Comparison of ENCODE assay signal across 13 cellular contexts in the genomic region with DNA sequence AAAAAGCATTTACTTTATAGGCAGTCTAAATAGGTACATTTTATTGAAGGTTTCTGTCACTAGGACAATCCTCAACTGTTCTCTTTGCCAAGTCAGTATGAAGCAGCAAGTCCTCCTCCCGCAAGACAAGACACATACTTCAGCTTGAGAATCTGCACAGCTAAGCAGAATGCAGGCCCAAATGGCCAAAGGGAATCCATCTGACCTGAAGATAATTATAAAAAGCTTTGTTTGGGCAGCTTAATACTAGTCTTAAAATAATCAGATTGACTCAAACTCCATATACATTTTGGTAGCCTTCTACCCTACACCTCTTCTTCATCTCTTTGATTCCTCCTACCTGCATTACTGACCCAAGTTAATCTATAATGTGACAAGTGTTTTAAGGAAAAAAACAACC. TPM values are rescaled to one million over a fixed set of nuclear protein-coding genes. Genes with fewer than 3 reads are reported as not detected.
DNase-seq lines count a peak whose midpoint lies in the region; ATAC-seq and TF ChIP-seq lines count a peak whose summit lies in the region.
"Had no signal": no experiment of that assay in that cellular context is flagged by ENCODE, and none has a peak within 500 bp of the region (broad histone marks: within the 10 kb centered on the region; RNA-seq: fewer than 3 reads in every experiment).

No MANE protein-coding gene starts in this region.

- H3K9me3 Mint-ChIP-seq in natural killer cell treated with Interleukin-12 subunit alpha and Interleukin-12 subunit beta and Interleukin-15 and Interleukin-18, amount 100 ng/mL, for 72 hours = no peaks in the 10 kb centered on the region
- H3K9me3 Mint-ChIP-seq: H9 had no signal

- TF ChIP-seq CTCF in DND-41 (IDR thresholded peaks at IDR 0.05; ENCODE audit: borderline replicate concordance, extremely low read depth, low read length, poor library complexity, severe bottlenecking) = no peak

- peaks cover 9% of the 10 kb centered on the region for H3K36me3 Mint-ChIP-seq in natural killer cell treated with Interleukin-12 subunit alpha and Interleukin-12 subunit beta and Interleukin-15 and Interleukin-18, amount 100 ng/mL, for 72 hours

- H4K20me1 ChIP-seq in BLaER1 (no peaks in the 10 kb centered on the region), DND-41 (ENCODE audit: insufficient read depth, low read length) (no peaks in the 10 kb centered on the region)

- H3K4me3 ChIP-seq in BLaER1 (no peak overlapping the region), DND-41 (ENCODE audit: low read depth in 1 of 2, low read length in 2 of 2) (no peak overlapping the region)

- H3K27ac ChIP-seq in BLaER1 (no peak overlapping the region), DND-41 (ENCODE audit: low read length) (no peak overlapping the region), angular gyrus (ENCODE audit: low read depth, low read length) (peak overlapping the region; percentile 70)
- H3K27ac ChIP-seq: gastroesophageal sphincter had no signal

- peaks cover 21 to 29% of the 10 kb centered on the region in 2 donors for H3K4me1 Mint-ChIP-seq in natural killer cell treated with Interleukin-12 subunit alpha and Interleukin-12 subunit beta and Interleukin-15 and Interleukin-18, amount 100 ng/mL, for 72 hours (ENCODE audit: low read depth in 2 of 2)

- peaks cover 43% of the 10 kb centered on the region for H3K36me3 ChIP-seq in BLaER1
- peaks cover 46% of the 10 kb centered on the region for H3K36me3 ChIP-seq in DND-41 (ENCODE audit: insufficient read depth, low read length)

- no peaks in the 10 kb centered on the region for H3K27me3 Mint-ChIP-seq in natural killer cell treated with Interleukin-12 subunit alpha and Interleukin-12 subunit beta and Interleukin-15 and Interleukin-18, amount 100 ng/mL, for 72 hours

- H3K9me3 ChIP-seq in BLaER1 (no peaks in the 10 kb centered on the region), DND-41 (ENCODE audit: insufficient read depth, low read length, severe bottlenecking) (no peaks in the 10 kb centered on the region)
- H3K9me3 ChIP-seq: gastroesophageal sphincter had no signal

- DNase-seq in DND-41 (no peak), SKM-1 treated with dmso at 0.1 percent for 144 hours (lab: John Stamatoyannopoulos, UW; ENCODE audit: unreplicated experiment) (no peak), NCI-H510A treated with DMSO at 0.1 percent for 48 hours (lab: John Stamatoyannopoulos, UW) (no peak), GDM1 (lab: John Stamatoyannopoulos, UW) (no peak)
- DNase-seq in natural killer cell treated with Interleukin-12 subunit alpha and Interleukin-12 subunit beta and Interleukin-15 and Interleukin-18, amount 100 ng/mL, for 72 hours (ENCODE audit: low spot score) = no peak
- DNase-seq: H9; NCI-H1105 treated with DMSO at 0.1 percent for 48 hours; SHP77; small intestine; stimulated activated naive CD4-positive, alpha-beta T cell had no signal

- no peak overlapping the region for H2AFZ ChIP-seq in DND-41 (ENCODE audit: low read depth, low read length)

- H3K9ac ChIP-seq in BLaER1 (no peak overlapping the region), DND-41 (ENCODE audit: low read depth, low read length) (0 out of 2 replicates have a peak overlapping the region, but pooled peaks have one; percentile 99)

- no peak for ATAC-seq in DND-41 (ENCODE audit: insufficient read depth, low read depth)
- ATAC-seq in natural killer cell treated with Interleukin-12 subunit alpha and Interleukin-12 subunit beta and Interleukin-15 and Interleukin-18, amount 100 ng/mL, for 72 hours = no peak
- ATAC-seq: gastroesophageal sphincter had no signal

- H3K27ac Mint-ChIP-seq in natural killer cell treated with Interleukin-12 subunit alpha and Interleukin-12 subunit beta and Interleukin-15 and Interleukin-18, amount 100 ng/mL, for 72 hours = peak overlapping the region; percentile 48 to 83
- H3K27ac Mint-ChIP-seq: H9 had no signal

- H3K4me3 Mint-ChIP-seq in natural killer cell treated with Interleukin-12 subunit alpha and Interleukin-12 subunit beta and Interleukin-15 and Interleukin-18, amount 100 ng/mL, for 72 hours = peak overlapping the region; percentile 5

- H3K4me2 ChIP-seq in BLaER1 (peak overlapping the region; percentile 78), DND-41 (ENCODE audit: insufficient read depth, low read length) (peak overlapping the region; percentile 82; the same call in 1 of the 2 replicates)

- H3K4me1 ChIP-seq in BLaER1 = peaks cover 29% of the 10 kb centered on the region
- H3K4me1 ChIP-seq in DND-41 (ENCODE audit: insufficient read depth, low read length) = peaks cover 34% of the 10 kb centered on the region

- H3K27me3 ChIP-seq in BLaER1 (no peaks in the 10 kb centered on the region), DND-41 (ENCODE audit: insufficient read depth, low read length, poor library complexity) (no peaks in the 10 kb centered on the region)
- H3K27me3 ChIP-seq: gastroesophageal sphincter had no signal

- peaks cover 26% of the 10 kb centered on the region for H3K79me2 ChIP-seq in DND-41 (ENCODE audit: insufficient read depth, low read length)

RNA-seq across cellular contexts. Expression of gene LANCL1, which starts 1.8 kb away (rescaled TPM):
- 10 to 100 TPM; 19.2 to 23.2 TPM for total RNA-seq in natural killer cell treated with Interleukin-12 subunit alpha and Interleukin-12 subunit beta and Interleukin-15 and Interleukin-18, amount 100 ng/mL, for 72 hours
